In genomic region chr1:81254068-81254467, GRCh38 we compare ENCODE assay signal across 27 cellular contexts.
"Had no signal": no experiment of that assay in that cellular context is flagged by ENCODE, and none has a peak within 500 bp of the region (broad histone marks: within the 10 kb centered on the region; RNA-seq: fewer than 3 reads in every experiment).

No MANE protein-coding gene starts in this region.

- H3K27ac Mint-ChIP-seq: activated CD4-positive, alpha-beta memory T cell treated with anti-CD3 and anti-CD28 coated beads, Interleukin-2, amount 10 ng/mL, durations not matched to agents 7 days and 5 days; activated CD4-positive, alpha-beta T cell treated with anti-CD3 and anti-CD28 coated beads, Interleukin-2, amount 10 ng/mL, durations not matched to agents 7 days and 5 days; activated naive CD4-positive, alpha-beta T cell treated with anti-CD3 and anti-CD28 coated beads, Interleukin-2, amount 10 ng/mL, durations not matched to agents 7 days and 5 days; activated naive CD4-positive, alpha-beta T cell treated with anti-CD3 and anti-CD28 coated beads, Interleukin-2, amount 50 U/mL, for 72 hours; activated naive CD8-positive, alpha-beta T cell treated with anti-CD3 and anti-CD28 coated beads, Interleukin-2, amount 10 ng/mL, durations not matched to agents 7 days and 5 days; activated T-cell treated with anti-CD3 and anti-CD28 coated beads, Interleukin-2, amount 50 U/mL, for 24 hours; activated T-cell treated with anti-CD3 and anti-CD28 coated beads, Interleukin-2, amount 50 U/mL, for 72 hours; brain; effector memory CD8-positive, alpha-beta T cell had no signal

- H3K4me3 ChIP-seq: ascending aorta, esophagus squamous epithelium, gastroesophageal sphincter, heart right ventricle had no signal

- H3K4me1 ChIP-seq: ascending aorta, esophagus squamous epithelium, gastroesophageal sphincter, heart right ventricle had no signal

- H3K27ac ChIP-seq: ascending aorta, epithelial cell of prostate, esophagus squamous epithelium, gastroesophageal sphincter, heart right ventricle had no signal

- ATAC-seq: activated naive CD4-positive, alpha-beta T cell treated with anti-CD3 and anti-CD28 coated beads, Interleukin-2, amount 50 U/mL, for 72 hours; activated T-cell treated with anti-CD3 and anti-CD28 coated beads, Interleukin-2, amount 50 U/mL, for 72 hours; effector memory CD8-positive, alpha-beta T cell; gastroesophageal sphincter; heart right ventricle had no signal

- H3K9me3 ChIP-seq: ascending aorta, esophagus squamous epithelium, gastroesophageal sphincter, heart right ventricle had no signal

- H3K4me1 Mint-ChIP-seq: activated CD4-positive, alpha-beta memory T cell treated with anti-CD3 and anti-CD28 coated beads, Interleukin-2, amount 10 ng/mL, durations not matched to agents 7 days and 5 days; activated CD4-positive, alpha-beta T cell treated with anti-CD3 and anti-CD28 coated beads, Interleukin-2, amount 10 ng/mL, durations not matched to agents 7 days and 5 days; activated naive CD4-positive, alpha-beta T cell treated with anti-CD3 and anti-CD28 coated beads, Interleukin-2, amount 10 ng/mL, durations not matched to agents 7 days and 5 days; activated naive CD8-positive, alpha-beta T cell treated with anti-CD3 and anti-CD28 coated beads, Interleukin-2, amount 10 ng/mL, durations not matched to agents 7 days and 5 days; brain; central memory CD8-positive, alpha-beta T cell had no signal

- H3K36me3 Mint-ChIP-seq: activated naive CD4-positive, alpha-beta T cell treated with anti-CD3 and anti-CD28 coated beads, Interleukin-2, amount 10 ng/mL, durations not matched to agents 7 days and 5 days; activated naive CD4-positive, alpha-beta T cell treated with anti-CD3 and anti-CD28 coated beads, Interleukin-2, amount 50 U/mL, for 72 hours; activated naive CD8-positive, alpha-beta T cell treated with anti-CD3 and anti-CD28 coated beads, Interleukin-2, amount 10 ng/mL, durations not matched to agents 7 days and 5 days; brain had no signal

- H3K36me3 ChIP-seq: ascending aorta, esophagus squamous epithelium, gastroesophageal sphincter, heart right ventricle had no signal

- H3K27me3 Mint-ChIP-seq: activated CD4-positive, alpha-beta memory T cell treated with anti-CD3 and anti-CD28 coated beads, Interleukin-2, amount 10 ng/mL, durations not matched to agents 7 days and 5 days; activated CD4-positive, alpha-beta T cell treated with anti-CD3 and anti-CD28 coated beads, Interleukin-2, amount 10 ng/mL, durations not matched to agents 7 days and 5 days; activated naive CD4-positive, alpha-beta T cell treated with anti-CD3 and anti-CD28 coated beads, Interleukin-2, amount 10 ng/mL, durations not matched to agents 7 days and 5 days; activated naive CD8-positive, alpha-beta T cell treated with anti-CD3 and anti-CD28 coated beads, Interleukin-2, amount 10 ng/mL, durations not matched to agents 7 days and 5 days; activated T-cell treated with anti-CD3 and anti-CD28 coated beads, Interleukin-2, amount 50 U/mL, for 24 hours; brain; central memory CD8-positive, alpha-beta T cell; effector memory CD8-positive, alpha-beta T cell had no signal

- DNase-seq: activated CD4-positive, alpha-beta memory T cell treated with anti-CD3 and anti-CD28 coated beads, Interleukin-2, amount 10 ng/mL, durations not matched to agents 7 days and 5 days; activated CD4-positive, alpha-beta T cell treated with anti-CD3 and anti-CD28 coated beads for 1 hour; activated CD4-positive, alpha-beta T cell treated with anti-CD3 and anti-CD28 coated beads for 4 hours; activated CD4-positive, alpha-beta T cell treated with anti-CD3 and anti-CD28 coated beads, Interleukin-2, amount 10 ng/mL, durations not matched to agents 7 days and 5 days; activated CD4-positive, alpha-beta T cell treated with anti-CD3 and anti-CD28 coated beads, Interleukin-2, amount 50 U/mL, for 4 hours; activated CD8-positive, alpha-beta memory T cell treated with anti-CD3 and anti-CD28 coated beads, Interleukin-2, amount 50 U/mL, for 48 hours; activated gamma-delta T cell; activated naive CD4-positive, alpha-beta T cell; activated naive CD4-positive, alpha-beta T cell treated with anti-CD3 and anti-CD28 coated beads, Interleukin-2, amount 10 ng/mL, durations not matched to agents 7 days and 5 days; activated naive CD8-positive, alpha-beta T cell treated with anti-CD3 and anti-CD28 coated beads, Interleukin-2, amount 10 ng/mL, durations not matched to agents 7 days and 5 days; activated T-cell treated with anti-CD3 and anti-CD28 coated beads for 4 hours; activated T-cell treated with anti-CD3 and anti-CD28 coated beads, Interleukin-2, amount 50 U/mL, for 24 hours; activated T-cell treated with anti-CD3 and anti-CD28 coated beads, Interleukin-2, amount 50 U/mL, for 72 hours; cortex of kidney; dermis blood vessel endothelial cell; effector CD4-positive, alpha-beta T cell; effector memory CD8-positive, alpha-beta T cell; esophagus squamous epithelium; foreskin melanocyte; heart right ventricle; T-helper 2 cell had no signal

- H3K9me3 Mint-ChIP-seq: brain had no signal

- H3K4me3 Mint-ChIP-seq: activated CD4-positive, alpha-beta memory T cell treated with anti-CD3 and anti-CD28 coated beads, Interleukin-2, amount 10 ng/mL, durations not matched to agents 7 days and 5 days; activated CD4-positive, alpha-beta T cell treated with anti-CD3 and anti-CD28 coated beads, Interleukin-2, amount 10 ng/mL, durations not matched to agents 7 days and 5 days; activated naive CD4-positive, alpha-beta T cell treated with anti-CD3 and anti-CD28 coated beads, Interleukin-2, amount 10 ng/mL, durations not matched to agents 7 days and 5 days; activated naive CD8-positive, alpha-beta T cell treated with anti-CD3 and anti-CD28 coated beads, Interleukin-2, amount 10 ng/mL, durations not matched to agents 7 days and 5 days; activated T-cell treated with anti-CD3 and anti-CD28 coated beads, Interleukin-2, amount 50 U/mL, for 24 hours; activated T-cell treated with anti-CD3 and anti-CD28 coated beads, Interleukin-2, amount 50 U/mL, for 72 hours; brain; central memory CD8-positive, alpha-beta T cell; effector memory CD8-positive, alpha-beta T cell had no signal

- H3K27me3 ChIP-seq: ascending aorta, esophagus squamous epithelium, gastroesophageal sphincter, heart right ventricle had no signal
